17 cellular contexts compared by ENCODE assay signal in the genomic region with DNA sequence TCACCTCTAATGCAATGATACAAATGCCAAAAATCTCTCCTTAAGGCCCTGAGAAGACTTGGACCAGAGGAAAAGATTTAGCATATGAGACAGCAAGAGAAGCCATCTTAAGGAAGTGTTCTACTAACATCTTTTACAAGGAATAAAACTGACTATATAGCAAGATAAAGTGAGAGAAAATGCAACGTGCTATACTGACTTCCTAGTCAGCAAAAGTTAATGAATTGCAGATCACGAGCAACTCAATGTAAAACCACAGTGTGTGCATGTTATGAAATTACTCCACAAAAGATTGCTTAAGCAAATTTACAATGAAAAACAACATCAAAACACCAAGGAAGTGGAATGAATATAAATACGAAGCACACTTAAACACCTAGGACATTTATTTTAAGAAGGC.
A peak's percentile ranks its signal among the peaks of the same experiment; 100 is the strongest.
DNase-seq lines count a peak whose midpoint lies in the region; ATAC-seq, FAIRE-seq and TF ChIP-seq lines count a peak whose summit lies in the region.
"Had no signal": no experiment of that assay in that cellular context is flagged by ENCODE, and none has a peak within 500 bp of the region (broad histone marks: within the 10 kb centered on the region; RNA-seq: fewer than 3 reads in every experiment).

No MANE protein-coding gene starts in this region.

- H3K4me1 ChIP-seq in OCI-LY3 (ENCODE audit: low read length): peaks cover 11% of the 10 kb centered on the region
- no peaks in the 10 kb centered on the region for H3K4me1 ChIP-seq in mammary epithelial cell (ENCODE audit: insufficient read depth, low read length)

- no peak overlapping the region for H3K27ac ChIP-seq in OCI-LY3 (ENCODE audit: low read length)
- no peak overlapping the region for H3K27ac ChIP-seq in mammary epithelial cell (ENCODE audit: insufficient read depth, low read depth, low read length)
- H3K27ac ChIP-seq in CD4-positive, alpha-beta T cell (ENCODE audit: low read depth, low read length): no peak overlapping the region

- H3K9me3 Mint-ChIP-seq in CD4-positive, alpha-beta T cell: no peaks in the 10 kb centered on the region
- H3K9me3 Mint-ChIP-seq: GM23338, IgD-negative memory B cell had no signal

- no peak overlapping the region for H2AFZ ChIP-seq in OCI-LY3 (ENCODE audit: low read depth, low read length)
- H2AFZ ChIP-seq in mammary epithelial cell (ENCODE audit: low read depth, low read length): no peak overlapping the region
- H2AFZ ChIP-seq: GM23338 had no signal

- H3K9ac ChIP-seq in OCI-LY3 (ENCODE audit: low read length) (no peak overlapping the region), mammary epithelial cell (ENCODE audit: insufficient read depth, low read length) (no peak overlapping the region)

- no peaks in the 10 kb centered on the region for H3K36me3 Mint-ChIP-seq in CD4-positive, alpha-beta T cell (ENCODE audit: low read depth)
- H3K36me3 Mint-ChIP-seq: CD4-positive, CD25-positive, alpha-beta regulatory T cell; IgD-negative memory B cell had no signal

- no peak for TF ChIP-seq CTCF in D721Med (IDR thresholded peaks at IDR 0.05; ENCODE audit: insufficient read depth, missing control alignments)
- TF ChIP-seq CTCF in OCI-LY3 (IDR thresholded peaks at IDR 0.05; ENCODE audit: low read depth, low read length): no peak
- TF ChIP-seq CTCF in mammary epithelial cell (conservative IDR thresholded peaks at IDR 0.05 in 1 of 2, IDR thresholded peaks at IDR 0.05 in 1 of 2; ENCODE audit: extremely low read depth in 1 of 2, insufficient read depth in 1 of 2, low read depth in 1 of 2, low read length in 2 of 2): no peak
- no peak for TF ChIP-seq CTCF in CD4-positive, alpha-beta T cell (IDR thresholded peaks at IDR 0.05)

- DNase-seq in D721Med (ENCODE audit: insufficient read length, low spot score) (no peak), MV-4-11 (lab: John Stamatoyannopoulos, UW) (peak; percentile 10), mammary epithelial cell (no peak), NCI-H2107 treated with DMSO at 0.1 percent for 48 hours (lab: John Stamatoyannopoulos, UW; ENCODE audit: unreplicated experiment) (no peak)
- no peak for DNase-seq in CD4-positive, alpha-beta T cell
- DNase-seq: BE2C; Calu3; CD4-positive, CD25-positive, alpha-beta regulatory T cell; DMS79; H7 had no signal

- H3K36me3 ChIP-seq in OCI-LY3 (replicated peaks; ENCODE audit: low read depth, low read length) (no peaks in the 10 kb centered on the region), mammary epithelial cell (ENCODE audit: insufficient read depth, low read length) (no peaks in the 10 kb centered on the region)
- H3K36me3 ChIP-seq: BE2C had no signal

- no peak overlapping the region for H3K4me3 Mint-ChIP-seq in CD4-positive, alpha-beta T cell
- H3K4me3 Mint-ChIP-seq: CD4-positive, CD25-positive, alpha-beta regulatory T cell; GM23338; IgD-negative memory B cell had no signal

- dilution Hi-C loops in mammary epithelial cell (cut with HindIII; ENCODE audit: low sequenced_read_pairs): no loop called here

- ATAC-seq in CD4-positive, alpha-beta T cell (ENCODE audit: poor library complexity): no peak
- ATAC-seq in HG03442 (IDR thresholded peaks at IDR 0.05; ENCODE audit: unreplicated experiment): no peak
- ATAC-seq: GM12878, GM23338 had no signal

- H3K4me2 ChIP-seq in OCI-LY3 (ENCODE audit: low read length) (peak overlapping the region; percentile 47), mammary epithelial cell (ENCODE audit: insufficient read depth, low read depth, low read length) (no peak overlapping the region)
- H3K4me2 ChIP-seq: GM23338 had no signal

- H3K79me2 ChIP-seq in OCI-LY3 (ENCODE audit: low read length): no peaks in the 10 kb centered on the region
- peaks cover 9% of the 10 kb centered on the region for H3K79me2 ChIP-seq in mammary epithelial cell (ENCODE audit: insufficient read depth, low read length)

- in situ Hi-C loops in mammary epithelial cell (cut with MboI; ENCODE audit: low sequenced_read_pairs in 2 of 2): no loop called here

- H4K20me1 ChIP-seq in OCI-LY3 (ENCODE audit: insufficient read depth, low read length): no peaks in the 10 kb centered on the region
- H4K20me1 ChIP-seq in mammary epithelial cell (ENCODE audit: insufficient read depth, low read length): no peaks in the 10 kb centered on the region

- POLR2A ChIA-PET in CD4-positive, alpha-beta T cell (lab: Charles Lee): no interaction called here

- 98% methylated on average over 3 of the region's 3 CpGs for WGBS in mammary epithelial cell (ENCODE audit: low coverage, missing lambda C conversion rate)

- BruUV-seq in mammary epithelial cell (replicated peaks; lab: Mats Ljungman, UMichigan): no TSS peak

- H3K4me3 ChIP-seq in OCI-LY3 (ENCODE audit: low read length) (peak overlapping the region; percentile 2; the same call in 1 of the 2 replicates), mammary epithelial cell (replicated peaks in 1 of 3; ENCODE audit: insufficient read depth in 1 of 3, low read depth in 2 of 3, low read length in 3 of 3) (no peak overlapping the region)
- H3K4me3 ChIP-seq: GM12878, GM23338 had no signal

- H3K27me3 ChIP-seq in OCI-LY3 (ENCODE audit: low read depth, low read length) (peaks cover 57% of the 10 kb centered on the region), mammary epithelial cell (ENCODE audit: insufficient read depth, low read length) (no peaks in the 10 kb centered on the region)
- no peaks in the 10 kb centered on the region for H3K27me3 ChIP-seq in CD4-positive, alpha-beta T cell (ENCODE audit: control insufficient read depth, insufficient read depth, low read length)
- H3K27me3 ChIP-seq: BE2C had no signal

- H3K9me3 ChIP-seq in OCI-LY3 (ENCODE audit: insufficient read depth, low read length): no peaks in the 10 kb centered on the region
- H3K9me3 ChIP-seq in mammary epithelial cell (replicated peaks; ENCODE audit: insufficient read depth, low read length): no peaks in the 10 kb centered on the region
- H3K9me3 ChIP-seq in CD4-positive, alpha-beta T cell (ENCODE audit: control insufficient read depth, low read length): no peaks in the 10 kb centered on the region
- H3K9me3 ChIP-seq: BE2C had no signal

- no peaks in the 10 kb centered on the region for H3K27me3 Mint-ChIP-seq in CD4-positive, alpha-beta T cell

- intact Hi-C loops in mammary epithelial cell (cut with micrococcal nuclease): no loop called here
- intact Hi-C loops in CD4-positive, alpha-beta T cell (cut with DNase I, micrococcal nuclease): no loop called here

- CTCF ChIA-PET in mammary epithelial cell (lab: Charles Lee; ENCODE audit: low non-redundant PET): no interaction called here
- CTCF ChIA-PET in CD4-positive, alpha-beta T cell (lab: Charles Lee): no interaction called here

- no peaks in the 10 kb centered on the region for H3K4me1 Mint-ChIP-seq in CD4-positive, alpha-beta T cell (ENCODE audit: low read depth)
- H3K4me1 Mint-ChIP-seq: CD4-positive, CD25-positive, alpha-beta regulatory T cell; GM23338; IgD-negative memory B cell had no signal

- FAIRE-seq in D721Med (lab: Jason Lieb, UNC): peak; percentile 61
- FAIRE-seq: A204.1, GM12878, GM18507 had no signal

- H3K27ac Mint-ChIP-seq in CD4-positive, alpha-beta T cell: no peak overlapping the region
- H3K27ac Mint-ChIP-seq: GM23338, IgD-negative memory B cell had no signal
